ENCODE assay signal across 10 cellular contexts in the genomic region with DNA sequence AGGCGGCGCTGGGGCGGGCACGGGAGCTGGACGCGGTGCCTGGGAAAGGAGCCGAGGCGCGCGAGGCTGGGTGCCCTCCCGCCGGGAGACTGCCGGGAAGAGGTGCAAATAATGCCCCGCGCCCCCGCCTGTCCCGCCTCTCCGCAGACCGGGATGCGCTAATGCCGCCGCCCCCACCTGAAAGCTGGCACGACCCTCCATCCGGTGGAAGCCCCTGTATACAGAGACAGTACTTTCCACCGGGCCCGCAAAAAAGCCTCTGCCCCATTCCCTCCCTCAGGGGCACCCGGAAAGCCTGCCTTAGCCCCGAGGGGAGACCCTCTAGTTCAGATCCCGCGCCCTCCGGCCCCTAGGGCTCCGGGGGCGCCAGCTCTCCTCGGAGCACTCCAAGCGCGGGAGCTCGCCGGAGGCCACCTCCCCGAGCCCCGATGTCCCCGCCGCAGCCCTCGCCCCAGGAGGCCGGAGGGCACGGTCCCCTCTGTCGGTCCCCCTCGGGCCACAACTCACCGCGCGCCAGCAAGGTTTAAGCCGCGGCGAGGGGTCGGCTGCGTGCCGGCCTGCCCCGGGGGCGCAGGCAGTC. TPM values are rescaled to one million over a fixed set of nuclear protein-coding genes. Genes with fewer than 3 reads are reported as not detected.
DNase-seq lines count a peak whose midpoint lies in the region; ATAC-seq and TF ChIP-seq lines count a peak whose summit lies in the region.
"Had no signal": no experiment of that assay in that cellular context is flagged by ENCODE, and none has a peak within 500 bp of the region (broad histone marks: within the 10 kb centered on the region; RNA-seq: fewer than 3 reads in every experiment).

No MANE protein-coding gene starts in this region.

- H3K36me3 Mint-ChIP-seq in chondrocyte (ENCODE audit: low read depth): no peaks in the 10 kb centered on the region
- no peaks in the 10 kb centered on the region for H3K36me3 Mint-ChIP-seq in neural progenitor cell

- H3K27ac ChIP-seq in AG04450 (ENCODE audit: low read depth, low read length): no peak overlapping the region
- no peak overlapping the region for H3K27ac ChIP-seq in neural progenitor cell
- no peak overlapping the region for H3K27ac ChIP-seq in Karpas-422 (ENCODE audit: low read length)

- H3K9ac ChIP-seq in neural progenitor cell (no peak overlapping the region), Karpas-422 (ENCODE audit: low read length) (no peak overlapping the region)

- H2AFZ ChIP-seq in neural progenitor cell (replicated peaks) (peak overlapping the region; percentile 88), Karpas-422 (ENCODE audit: low read length) (no peak overlapping the region)

- no peaks in the 10 kb centered on the region for H3K9me2 ChIP-seq in Karpas-422 (replicated peaks; ENCODE audit: insufficient read depth, low read length)

- H3K27ac Mint-ChIP-seq in chondrocyte (ENCODE audit: unreplicated experiment) (no peak overlapping the region), neural progenitor cell (no peak overlapping the region)

- H3K27me3 Mint-ChIP-seq in chondrocyte (ENCODE audit: low read depth): peaks cover 27% of the 10 kb centered on the region
- H3K27me3 Mint-ChIP-seq in neural progenitor cell (ENCODE audit: insufficient read depth, low read depth): peaks cover 52% of the 10 kb centered on the region

- H3K27me3 ChIP-seq in AG04450 (ENCODE audit: control insufficient read depth, insufficient read depth, low read length) (peaks cover 74% of the 10 kb centered on the region), neural progenitor cell (peaks cover 83% of the 10 kb centered on the region), Karpas-422 (ENCODE audit: low read length) (no peaks in the 10 kb centered on the region)

- no peaks in the 10 kb centered on the region; the same call in 1 of the 2 replicates for H3K9me3 ChIP-seq in AG04450 (ENCODE audit: control insufficient read depth, insufficient read depth, low read length)
- H3K9me3 ChIP-seq in neural progenitor cell (ENCODE audit: low read depth): no peaks in the 10 kb centered on the region
- no peaks in the 10 kb centered on the region for H3K9me3 ChIP-seq in Karpas-422 (ENCODE audit: low read length)

- H3K9me3 Mint-ChIP-seq in chondrocyte (ENCODE audit: low read depth) (no peaks in the 10 kb centered on the region), neural progenitor cell (no peaks in the 10 kb centered on the region)

- peaks cover 40% of the 10 kb centered on the region for H3F3A ChIP-seq in neural progenitor cell (ENCODE audit: low read depth)

- DNase-seq in AG04450 (ENCODE audit: low read depth, low spot score) (no peak), HFF-Myc (ENCODE audit: extremely low read depth, low read depth) (no peak), chondrocyte (ENCODE audit: low spot score) (peak; percentile 74), neural progenitor cell (ENCODE audit: low spot score) (peak; percentile 37), medulla oblongata (ENCODE audit: extremely low spot score) (no peak), Karpas-422 (no peak)
- DNase-seq: cerebellar nuclear complex had no signal

- H3K4me3 Mint-ChIP-seq in chondrocyte (ENCODE audit: unreplicated experiment) (peak overlapping the region; percentile 56), neural progenitor cell (peak overlapping the region; percentile 77)

- H4K20me1 ChIP-seq in neural progenitor cell (ENCODE audit: low read depth): peaks cover 20% of the 10 kb centered on the region
- H4K20me1 ChIP-seq in Karpas-422 (ENCODE audit: insufficient read depth, low read depth, low read length): no peaks in the 10 kb centered on the region

- POLR2A ChIA-PET in AG04450 (lab: Yijun Ruan, JAX): interaction anchor here (1.4 kb wide), 1 partner anchor 373 kb away, joined by 4 read pairs; no protein-coding TSS in a partner anchor

- H3K4me1 ChIP-seq in neural progenitor cell (peaks cover 40% of the 10 kb centered on the region), Karpas-422 (ENCODE audit: low read length) (no peaks in the 10 kb centered on the region; the same call in 1 of the 2 replicates)

- H3K4me3 ChIP-seq in AG04450 (ENCODE audit: low read depth, low read length) (peak overlapping the region; percentile 10; the same call in 1 of the 2 replicates), HFF-Myc (replicated peaks; ENCODE audit: low read depth, low read length) (0 out of 2 replicates have a peak overlapping the region, but pooled peaks have one; percentile 7), neural progenitor cell (peak overlapping the region; percentile 86), Karpas-422 (ENCODE audit: low read length) (no peak overlapping the region)
- H3K4me3 ChIP-seq: lung had no signal

- TF ChIP-seq CTCF in AG04450 (IDR thresholded peaks at IDR 0.05; ENCODE audit: low read depth, low read length) (no peak), HFF-Myc (IDR thresholded peaks at IDR 0.05; ENCODE audit: low read depth, low read length, missing control alignments) (no peak), chondrocyte (IDR thresholded peaks at IDR 0.05) (no peak), neural progenitor cell (IDR thresholded peaks at IDR 0.05) (no peak)

- CTCF ChIA-PET in AG04450 (lab: Charles Lee): interaction anchor here (1.3 to 2.0 kb wide), 2 partner anchors 373 to 433 kb away, joined by 5 read pairs; a partner anchor contains a TSS

- H3K4me1 Mint-ChIP-seq in chondrocyte (ENCODE audit: low read depth) (peaks cover 11% of the 10 kb centered on the region), neural progenitor cell (peaks cover 37% of the 10 kb centered on the region)

- H3K4me2 ChIP-seq in neural progenitor cell (peak overlapping the region; percentile 95), Karpas-422 (ENCODE audit: low read depth, low read length, poor library complexity, severe bottlenecking) (no peak overlapping the region)

- H3K79me2 ChIP-seq in neural progenitor cell (ENCODE audit: low read depth) (no peaks in the 10 kb centered on the region), Karpas-422 (ENCODE audit: low read length) (no peaks in the 10 kb centered on the region)

- H3K36me3 ChIP-seq in neural progenitor cell (no peaks in the 10 kb centered on the region), Karpas-422 (ENCODE audit: insufficient read depth, low read length) (no peaks in the 10 kb centered on the region)

- ATAC-seq in GM21526 (IDR thresholded peaks at IDR 0.05; ENCODE audit: low FRiP score, unreplicated experiment): no peak
- ATAC-seq in HG03432 (IDR thresholded peaks at IDR 0.05; ENCODE audit: unreplicated experiment): no peak

RNA-seq across cellular contexts. Expression of a gene that starts 1.2 kb away (rescaled TPM):
- not detected in 2 replicates for polyA plus RNA-seq in AG04450 (2011; rRNA removed)
- polyA minus RNA-seq in AG04450 (2011; rRNA and poly(A)+ RNA removed): not detected in 2 replicates
- total RNA-seq in chondrocyte (0.26 to 0.92 TPM (median 0.27 TPM) in 3 replicates), neural progenitor cell (ENCODE audit: low replicate concordance) (1.2 and 1.8 TPM in 2 replicates)
- total RNA-seq in Karpas-422 (2014; rRNA removed; shearing (Covaris generic); ENCODE audit: low replicate concordance): not detected in 2 replicates

Comparison
In these comparisons a context has a peak if more than half of its experiments do, and no peak if none do; other contexts are left out.
1. DNase-seq: peak in chondrocyte (single experiment) and neural progenitor cell (single experiment); none in AG04450 (single experiment), HFF-Myc (single experiment), medulla oblongata (single experiment) and Karpas-422 (single experiment).